ENCODE assay signal across 8 cellular contexts in the genomic region with DNA sequence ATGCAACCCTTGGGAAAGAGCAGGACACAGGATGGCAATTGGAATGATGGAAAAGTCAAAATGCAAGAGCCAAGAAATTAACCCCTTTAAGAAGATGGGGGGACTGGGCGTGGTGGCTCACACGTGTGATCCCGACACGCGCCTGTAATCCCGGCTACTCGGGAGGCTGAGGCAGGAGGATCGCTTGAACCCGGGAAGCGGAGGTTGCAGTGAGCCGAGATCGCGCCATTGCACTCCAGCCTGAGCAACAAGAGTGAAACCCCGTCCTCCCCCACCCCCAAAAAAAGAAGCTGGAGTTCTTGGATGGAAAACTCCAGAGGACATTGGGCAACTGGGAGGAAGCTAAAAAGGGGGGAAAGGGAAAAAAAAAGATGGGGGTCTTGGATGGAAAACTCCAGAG. TPM values are rescaled to one million over a fixed set of nuclear protein-coding genes. Genes with fewer than 3 reads are reported as not detected.
DNase-seq lines count a peak whose midpoint lies in the region; ATAC-seq, FAIRE-seq and TF ChIP-seq lines count a peak whose summit lies in the region.
"Not testable (repeated sequence)": the region's sequence is repeated elsewhere in the genome, so short reads cannot be mapped to it uniquely, and the experiment has no call there.

No MANE protein-coding gene starts in this region.

- DNase-seq in activated naive CD4-positive, alpha-beta T cell treated with anti-CD3 and anti-CD28 coated beads, Interleukin-2, amount 50 U/mL, for 72 hours (ENCODE audit: low spot score in 2 of 2); H1 (ENCODE audit: low read depth in 1 of 2, low spot score in 2 of 2); hepatocyte (ENCODE audit: low spot score); natural killer cell treated with Interleukin-12 subunit alpha and Interleukin-12 subunit beta and Interleukin-15 and Interleukin-18, amount 100 ng/mL, for 72 hours (ENCODE audit: low spot score): not testable (repeated sequence)

- FAIRE-seq in H1 (lab: Jason Lieb, UNC), result not testable (repeated sequence)

- not testable (repeated sequence) for H3K14ac ChIP-seq in H1 (ENCODE audit: insufficient read length)

- H4K20me1 ChIP-seq in BLaER1 (peaks cover 30% of the 10 kb centered on the region), H1 (replicated peaks in 1 of 2; ENCODE audit: control insufficient read depth in 1 of 2, insufficient read depth in 2 of 2, low read length in 2 of 2) (peaks cover 9 to 17% of the 10 kb centered on the region in 2 experiments), hepatocyte (ENCODE audit: insufficient read depth, poor library complexity, severe bottlenecking) (peaks cover 27% of the 10 kb centered on the region)

- H3K23ac ChIP-seq in H1 (ENCODE audit: insufficient read length), result not testable (repeated sequence)

- H3K4me1 Mint-ChIP-seq in T-helper 1 cell treated with Interleukin-12 subunit alpha and Interleukin-12 subunit beta and Interleukin-4 antibody, amounts not matched to agents 30 μg/mL and 1 μg/mL, for 36 hours (ENCODE audit: low read depth), result peaks cover 36% of the 10 kb centered on the region
- H3K4me1 Mint-ChIP-seq in natural killer cell treated with Interleukin-12 subunit alpha and Interleukin-12 subunit beta and Interleukin-15 and Interleukin-18, amount 100 ng/mL, for 72 hours (ENCODE audit: low read depth in 2 of 2), result peaks cover 31 to 32% of the 10 kb centered on the region in 2 donors
- H3K4me1 Mint-ChIP-seq in stimulated activated naive CD8-positive, alpha-beta T cell treated with anti-CD3 and anti-CD28 coated beads, Interleukin-15, Interleukin-2, amounts not matched to agents 100 ng/mL and 50 ng/mL, for 24 hours (ENCODE audit: low read depth), result peaks cover 46% of the 10 kb centered on the region

- H3K4ac ChIP-seq in H1 (replicated peaks; ENCODE audit: insufficient read length, low read depth, low read length), result not testable (repeated sequence)

- not testable (repeated sequence) for H4K5ac ChIP-seq in H1 (ENCODE audit: insufficient read length, low read depth, low read length)

- H2BK20ac ChIP-seq in H1 (ENCODE audit: low read length), result not testable (repeated sequence)

- TF ChIP-seq RAD21 in H1 (IDR thresholded peaks at IDR 0.05 in 1 of 2, conservative IDR thresholded peaks at IDR 0.05 in 1 of 2; ENCODE audit: low read depth in 2 of 2, low read length in 2 of 2), result not testable (repeated sequence)

- not testable (repeated sequence) for H3K4me3 ChIP-seq in BLaER1
- H3K4me3 ChIP-seq in HUES64 (ENCODE audit: low read length), result peak overlapping the region; percentile 89
- peak overlapping the region in 1 of 4 experiments; percentile 91; a peak in 1 of 8 replicates for H3K4me3 ChIP-seq in H1 (ENCODE audit: extremely low read depth in 1 of 4, insufficient read depth in 2 of 4, low read depth in 3 of 4, low read length in 4 of 4)
- peak overlapping the region; percentile 52 for H3K4me3 ChIP-seq in hepatocyte

- WGBS in HUES64, result 98% methylated on average over 11 of the region's 14 CpGs
- WGBS in H1 (ENCODE audit: extremely low coverage in 1 of 2, insufficient coverage in 1 of 2, insufficient read length in 1 of 2, insufficient replicate concordance in 2 of 2, low coverage in 1 of 2, low lambda C conversion rate in 2 of 2, missing lambda C conversion rate in 1 of 2), 2 experiments, result 84% methylated on average over 14 of the region's 14 CpGs; no CpG with 5 or more reads in 1 of the 2 experiments
- WGBS in hepatocyte (ENCODE audit: low lambda C conversion rate, missing lambda C conversion rate), result 97% methylated on average over 14 of the region's 14 CpGs

- not testable (repeated sequence) for H3K9me3 ChIP-seq in BLaER1; HUES64 (ENCODE audit: insufficient read depth, low read depth, low read length); H1 (ENCODE audit: insufficient read depth in 2 of 2, low read depth in 1 of 2, low read length in 1 of 2); hepatocyte (ENCODE audit: low read depth)

- not testable (repeated sequence) for H3K27ac ChIP-seq in BLaER1; HUES64 (ENCODE audit: low read depth, low read length); H1 (ENCODE audit: low read depth, low read length)
- H3K27ac ChIP-seq in hepatocyte, result peak overlapping the region; percentile 95

- H3K36me3 Mint-ChIP-seq in T-helper 1 cell treated with Interleukin-12 subunit alpha and Interleukin-12 subunit beta and Interleukin-4 antibody, amounts not matched to agents 30 μg/mL and 1 μg/mL, for 36 hours (ENCODE audit: low read depth), result peaks cover 42% of the 10 kb centered on the region
- H3K36me3 Mint-ChIP-seq in activated naive CD4-positive, alpha-beta T cell treated with anti-CD3 and anti-CD28 coated beads, Interleukin-2, amount 50 U/mL, for 72 hours, result peaks cover 38 to 46% of the 10 kb centered on the region in 2 donors
- peaks cover 22% of the 10 kb centered on the region for H3K36me3 Mint-ChIP-seq in natural killer cell treated with Interleukin-12 subunit alpha and Interleukin-12 subunit beta and Interleukin-15 and Interleukin-18, amount 100 ng/mL, for 72 hours
- peaks cover 51% of the 10 kb centered on the region for H3K36me3 Mint-ChIP-seq in stimulated activated naive CD8-positive, alpha-beta T cell treated with anti-CD3 and anti-CD28 coated beads, Interleukin-15, Interleukin-2, amounts not matched to agents 100 ng/mL and 50 ng/mL, for 24 hours (ENCODE audit: low read depth)

- not testable (repeated sequence) for TF ChIP-seq CTCF in H1 (IDR thresholded peaks at IDR 0.05; ENCODE audit: control extremely low read depth in 1 of 3, insufficient read depth in 1 of 3, low read depth in 1 of 3, low read length in 3 of 3); hepatocyte (IDR thresholded peaks at IDR 0.05; ENCODE audit: poor library complexity)

- not testable (repeated sequence) for H4K8ac ChIP-seq in H1 (ENCODE audit: extremely low read depth, insufficient read depth, low read length)

- not testable (repeated sequence) for H2BK120ac ChIP-seq in H1 (replicated peaks; ENCODE audit: low read depth, low read length)

- not testable (repeated sequence) for TF ChIP-seq EP300 in H1 (IDR thresholded peaks at IDR 0.05; ENCODE audit: borderline replicate concordance in 1 of 2, low read depth in 2 of 2, low read length in 2 of 2)

- H3K4me2 ChIP-seq in BLaER1, result peak overlapping the region; percentile 89
- peak overlapping the region; percentile 71 to 92; a peak in 1 of 4 replicates for H3K4me2 ChIP-seq in H1 (ENCODE audit: insufficient read depth in 1 of 2, low read depth in 2 of 2, low read length in 2 of 2)
- peak overlapping the region; percentile 74 for H3K4me2 ChIP-seq in hepatocyte

- H2AK5ac ChIP-seq in H1 (ENCODE audit: low read depth, low read length), result not testable (repeated sequence)

- not testable (repeated sequence) for H3K27me3 Mint-ChIP-seq in T-helper 1 cell treated with Interleukin-12 subunit alpha and Interleukin-12 subunit beta and Interleukin-4 antibody, amounts not matched to agents 30 μg/mL and 1 μg/mL, for 36 hours (ENCODE audit: low read depth); natural killer cell treated with Interleukin-12 subunit alpha and Interleukin-12 subunit beta and Interleukin-15 and Interleukin-18, amount 100 ng/mL, for 72 hours; stimulated activated naive CD8-positive, alpha-beta T cell treated with anti-CD3 and anti-CD28 coated beads, Interleukin-15, Interleukin-2, amounts not matched to agents 100 ng/mL and 50 ng/mL, for 24 hours

- POLR2A ChIA-PET in H1 (lab: Charles Lee; ENCODE audit: partially characterized antibody), result interaction anchor here (1.3 to 16.2 kb wide), 6 partner anchors 12 to 122 kb away, joined by 3 to 319 read pairs (median 62); a partner anchor contains a TSS

- H3K79me2 ChIP-seq in H1 (ENCODE audit: control insufficient read depth in 1 of 2, insufficient read depth in 2 of 2, low read length in 2 of 2), result peaks cover 12 to 42% of the 10 kb centered on the region in 2 experiments
- H3K79me2 ChIP-seq in hepatocyte, result peaks cover 59% of the 10 kb centered on the region

- H3K27me3 ChIP-seq in BLaER1; HUES64 (ENCODE audit: insufficient read depth, low read length); H1 (replicated peaks in 1 of 4; ENCODE audit: control insufficient read depth in 3 of 4, extremely low read depth in 1 of 4, insufficient read depth in 3 of 4, low read length in 3 of 4); hepatocyte: not testable (repeated sequence)

- ATAC-seq in activated naive CD4-positive, alpha-beta T cell treated with anti-CD3 and anti-CD28 coated beads, Interleukin-2, amount 50 U/mL, for 72 hours; natural killer cell treated with Interleukin-12 subunit alpha and Interleukin-12 subunit beta and Interleukin-15 and Interleukin-18, amount 100 ng/mL, for 72 hours: not testable (repeated sequence)

- H2BK12ac ChIP-seq in H1 (ENCODE audit: low read depth, low read length), result not testable (repeated sequence)

- H3K23me2 ChIP-seq in H1 (ENCODE audit: low read depth, low read length), result not testable (repeated sequence)

- H2AFZ ChIP-seq in H1 (ENCODE audit: low read length); hepatocyte: not testable (repeated sequence)

- H3K79me1 ChIP-seq in H1 (ENCODE audit: low read depth, low read length), result not testable (repeated sequence)

- not testable (repeated sequence) for TF ChIP-seq POLR2A in H1 (IDR thresholded peaks at IDR 0.05; ENCODE audit: control extremely low read depth in 1 of 2, low read depth in 2 of 2, low read length in 2 of 2)

- peaks cover 58% of the 10 kb centered on the region for H3K36me3 ChIP-seq in BLaER1
- H3K36me3 ChIP-seq in HUES64 (ENCODE audit: insufficient read depth, low read length), result peaks cover 48% of the 10 kb centered on the region
- peaks cover 24 to 30% (median 27%) of the 10 kb centered on the region in 4 experiments for H3K36me3 ChIP-seq in H1 (ENCODE audit: control insufficient read depth in 2 of 4, insufficient read depth in 4 of 4, low read length in 3 of 4)
- H3K36me3 ChIP-seq in hepatocyte (replicated peaks; ENCODE audit: insufficient read depth, low read depth), result peaks cover 13% of the 10 kb centered on the region

- not testable (repeated sequence) for H3K56ac ChIP-seq in H1 (replicated peaks; ENCODE audit: insufficient read length, low read depth, low read length)

- H3K9me2 ChIP-seq in hepatocyte (replicated peaks; ENCODE audit: insufficient read depth), result not testable (repeated sequence)

- H2BK5ac ChIP-seq in H1 (ENCODE audit: low read depth, low read length), result not testable (repeated sequence)

- H2BK15ac ChIP-seq in H1 (ENCODE audit: low read length), result not testable (repeated sequence)

- not testable (repeated sequence) for H3K9ac ChIP-seq in BLaER1; HUES64 (ENCODE audit: low read depth, low read length); H1 (replicated peaks in 1 of 4; ENCODE audit: extremely low read depth in 1 of 4, low read depth in 3 of 4, low read length in 3 of 4)

- peaks cover 33% of the 10 kb centered on the region for H3K4me1 ChIP-seq in BLaER1
- H3K4me1 ChIP-seq in HUES64 (ENCODE audit: insufficient read depth, low read length), result peaks cover 14% of the 10 kb centered on the region
- not testable (repeated sequence) for H3K4me1 ChIP-seq in H1 (replicated peaks in 1 of 4; ENCODE audit: control insufficient read depth in 3 of 4, insufficient read depth in 4 of 4, low read length in 3 of 4)
- peaks cover 22% of the 10 kb centered on the region for H3K4me1 ChIP-seq in hepatocyte (ENCODE audit: insufficient read depth)

- not testable (repeated sequence) for H4K91ac ChIP-seq in H1 (replicated peaks; ENCODE audit: insufficient read length, low read length)

- H3K4me3 Mint-ChIP-seq in T-helper 1 cell treated with Interleukin-12 subunit alpha and Interleukin-12 subunit beta and Interleukin-4 antibody, amounts not matched to agents 30 μg/mL and 1 μg/mL, for 36 hours, result peak overlapping the region; percentile 96
- H3K4me3 Mint-ChIP-seq in natural killer cell treated with Interleukin-12 subunit alpha and Interleukin-12 subunit beta and Interleukin-15 and Interleukin-18, amount 100 ng/mL, for 72 hours, result peak overlapping the region; percentile 73
- peak overlapping the region; percentile 96 for H3K4me3 Mint-ChIP-seq in stimulated activated naive CD8-positive, alpha-beta T cell treated with anti-CD3 and anti-CD28 coated beads, Interleukin-15, Interleukin-2, amounts not matched to agents 100 ng/mL and 50 ng/mL, for 24 hours

- H3K18ac ChIP-seq in H1 (ENCODE audit: extremely low read depth, low read length), result not testable (repeated sequence)

- H3K9me3 Mint-ChIP-seq in T-helper 1 cell treated with Interleukin-12 subunit alpha and Interleukin-12 subunit beta and Interleukin-4 antibody, amounts not matched to agents 30 μg/mL and 1 μg/mL, for 36 hours; activated naive CD4-positive, alpha-beta T cell treated with anti-CD3 and anti-CD28 coated beads, Interleukin-2, amount 50 U/mL, for 72 hours; natural killer cell treated with Interleukin-12 subunit alpha and Interleukin-12 subunit beta and Interleukin-15 and Interleukin-18, amount 100 ng/mL, for 72 hours; stimulated activated naive CD8-positive, alpha-beta T cell treated with anti-CD3 and anti-CD28 coated beads, Interleukin-15, Interleukin-2, amounts not matched to agents 100 ng/mL and 50 ng/mL, for 24 hours: not testable (repeated sequence)

- H3K27ac Mint-ChIP-seq in T-helper 1 cell treated with Interleukin-12 subunit alpha and Interleukin-12 subunit beta and Interleukin-4 antibody, amounts not matched to agents 30 μg/mL and 1 μg/mL, for 36 hours; stimulated activated naive CD8-positive, alpha-beta T cell treated with anti-CD3 and anti-CD28 coated beads, Interleukin-15, Interleukin-2, amounts not matched to agents 100 ng/mL and 50 ng/mL, for 24 hours: not testable (repeated sequence)
- H3K27ac Mint-ChIP-seq in activated naive CD4-positive, alpha-beta T cell treated with anti-CD3 and anti-CD28 coated beads, Interleukin-2, amount 50 U/mL, for 72 hours, result peak overlapping the region; percentile 98 to 99
- peak overlapping the region; percentile 75 to 83 for H3K27ac Mint-ChIP-seq in natural killer cell treated with Interleukin-12 subunit alpha and Interleukin-12 subunit beta and Interleukin-15 and Interleukin-18, amount 100 ng/mL, for 72 hours

- CTCF ChIA-PET in H1 (lab: Charles Lee; ENCODE audit: partially characterized antibody), result interaction anchor here (0.6 to 2.0 kb wide), 7 partner anchors 7 to 342 kb away, joined by 3 to 12 read pairs (median 3); no protein-coding TSS in a partner anchor

RNA-seq across cellular contexts. Expression of a gene that starts 1.7 kb away (rescaled TPM):
- polyA plus RNA-seq in HUES64 (2013, experiment 1 of 2), result 1,723 TPM
- polyA plus RNA-seq in HUES64 (2013, experiment 2 of 2), result 1,939 TPM
- total RNA-seq in activated naive CD4-positive, alpha-beta T cell treated with anti-CD3 and anti-CD28 coated beads, Interleukin-2, amount 50 U/mL, for 72 hours, result 1,000 to 10,000 TPM; 2,995 to 3,818 TPM
- 2,279 and 2,327 TPM in 2 replicates for total RNA-seq in H1 (2021; fragmentation: NEBNext Ultra II Directional; extraction: Animal tissue kit (Norgen Biotek cat#: 25700))
- polyA plus RNA-seq in H1 (2011; rRNA removed), result 1,570 and 2,245 TPM in 2 replicates
- 3,127 TPM for polyA plus RNA-seq in H1 (2011; cell fraction: cytosol; rRNA removed)
- 656 TPM for polyA plus RNA-seq in H1 (2011; cell fraction: nucleus; rRNA removed)
- 2,057 to 3,095 TPM (median 2,368 TPM) in 4 replicates for polyA plus RNA-seq in H1 (2012, experiment 1 of 2)
- 1,830 TPM for polyA plus RNA-seq in H1 (2012, experiment 2 of 2)
- 2,071 TPM for polyA plus RNA-seq in H1 (2013, experiment 1 of 2)
- polyA plus RNA-seq in H1 (2013, experiment 2 of 2), result 2,093 TPM
- 622 and 832 TPM in 2 replicates for polyA minus RNA-seq in H1 (2011; rRNA and poly(A)+ RNA removed)
- polyA minus RNA-seq in H1 (2011; cell fraction: cytosol; rRNA and poly(A)+ RNA removed), result 706 TPM
- polyA minus RNA-seq in H1 (2011; cell fraction: nucleus; rRNA and poly(A)+ RNA removed), result 799 TPM
- 6,453 and 7,332 TPM in 2 replicates for total RNA-seq in hepatocyte
- polyA plus RNA-seq in hepatocyte, result 1,047 and 1,085 TPM in 2 replicates
- 1,000 to 10,000 TPM; 1,832 to 3,365 TPM for total RNA-seq in natural killer cell treated with Interleukin-12 subunit alpha and Interleukin-12 subunit beta and Interleukin-15 and Interleukin-18, amount 100 ng/mL, for 72 hours
